ENCODE assay signal across 19 cellular contexts in genomic region chr19:44867578-44867977, GRCh38. TPM values are rescaled to one million over a fixed set of nuclear protein-coding genes. Genes with fewer than 3 reads are reported as not detected.
A peak's percentile ranks its signal among the peaks of the same experiment; 100 is the strongest.
DNase-seq lines count a peak whose midpoint lies in the region; ATAC-seq and TF ChIP-seq lines count a peak whose summit lies in the region.
"Had no signal": no experiment of that assay in that cellular context is flagged by ENCODE, and none has a peak within 500 bp of the region (broad histone marks: within the 10 kb centered on the region; RNA-seq: fewer than 3 reads in every experiment).

No MANE protein-coding gene starts in this region.

- no peaks in the 10 kb centered on the region for H3K27me3 Mint-ChIP-seq in dendritic cell treated with granulocyte-macrophage colony-stimulating factor and Interleukin-4, amounts not matched to agents 40 ng/mL and 50 ng/mL, for 4 days
- H3K27me3 Mint-ChIP-seq in osteocyte (ENCODE audit: unreplicated experiment), result no peaks in the 10 kb centered on the region

- H3K4me3 Mint-ChIP-seq in dendritic cell treated with granulocyte-macrophage colony-stimulating factor and Interleukin-4, amounts not matched to agents 40 ng/mL and 50 ng/mL, for 4 days, result no peak overlapping the region
- H3K4me3 Mint-ChIP-seq in osteocyte (ENCODE audit: unreplicated experiment), result no peak overlapping the region

- H3K4me3 ChIP-seq in right atrium auricular region, result no peak overlapping the region

- H3K4me1 ChIP-seq in right atrium auricular region, result peaks cover 0 to 25% of the 10 kb centered on the region in 2 donors

- H3K36me3 ChIP-seq in right atrium auricular region, result peaks cover 49% of the 10 kb centered on the region

- peaks cover 67% of the 10 kb centered on the region for H3K36me3 Mint-ChIP-seq in dendritic cell treated with granulocyte-macrophage colony-stimulating factor and Interleukin-4, amounts not matched to agents 40 ng/mL and 50 ng/mL, for 4 days (ENCODE audit: low read depth)
- peaks cover 45% of the 10 kb centered on the region for H3K36me3 Mint-ChIP-seq in osteocyte (ENCODE audit: unreplicated experiment)

- H3K9me3 Mint-ChIP-seq in dendritic cell treated with granulocyte-macrophage colony-stimulating factor and Interleukin-4, amounts not matched to agents 40 ng/mL and 50 ng/mL, for 4 days, result no peaks in the 10 kb centered on the region
- no peaks in the 10 kb centered on the region for H3K9me3 Mint-ChIP-seq in osteocyte (ENCODE audit: unreplicated experiment)

- ATAC-seq in GM18909 (IDR thresholded peaks at IDR 0.05; ENCODE audit: poor library complexity, unreplicated experiment), result no peak
- ATAC-seq: Panc1 had no signal

- H3K27ac Mint-ChIP-seq in dendritic cell treated with granulocyte-macrophage colony-stimulating factor and Interleukin-4, amounts not matched to agents 40 ng/mL and 50 ng/mL, for 4 days, result peak overlapping the region; percentile 81
- H3K27ac Mint-ChIP-seq in osteocyte (ENCODE audit: unreplicated experiment), result peak overlapping the region; percentile 64

- peaks cover 50% of the 10 kb centered on the region for H3K4me1 Mint-ChIP-seq in dendritic cell treated with granulocyte-macrophage colony-stimulating factor and Interleukin-4, amounts not matched to agents 40 ng/mL and 50 ng/mL, for 4 days (ENCODE audit: low read depth)
- peaks cover 24% of the 10 kb centered on the region for H3K4me1 Mint-ChIP-seq in osteocyte (ENCODE audit: unreplicated experiment)

- intact Hi-C loops in cardiac septum (cut with DNase I), result no loop called here
- intact Hi-C loops in dendritic cell treated with granulocyte-macrophage colony-stimulating factor and Interleukin-4, amounts not matched to agents 40 ng/mL and 50 ng/mL, for 4 days (cut with micrococcal nuclease), result no loop called here

- DNase-seq in right atrium auricular region (ENCODE audit: low spot score), result no peak
- no peak for DNase-seq in cardiac septum (ENCODE audit: low spot score)
- no peak for DNase-seq in osteocyte (ENCODE audit: extremely low spot score, unreplicated experiment)
- DNase-seq in cerebellar nuclear complex (lab: John Stamatoyannopoulos, UW), result no peak
- no peak for DNase-seq in amniotic stem cell (lab: John Stamatoyannopoulos, UW)
- DNase-seq in activated naive CD4-positive, alpha-beta T cell (lab: John Stamatoyannopoulos, UW), result no peak
- DNase-seq: C1 segment of cervical spinal cord, COR-L47, GOT3, KG1, NCI-H1048, NCI-H146, NCI-H446 treated with DMSO at 0.1 percent for 48 hours, NCI-H774, Right ventricle myocardium superior had no signal

- no peaks in the 10 kb centered on the region for H3K9me3 ChIP-seq in right atrium auricular region

- TF ChIP-seq CTCF in right atrium auricular region (IDR thresholded peaks at IDR 0.05), result no peak
- no peak for TF ChIP-seq CTCF in osteocyte (IDR thresholded peaks at IDR 0.05)

- H3K27ac ChIP-seq in right atrium auricular region, result peak overlapping the region; percentile 31 to 48
- H3K27ac ChIP-seq: HL-60 had no signal

- no peaks in the 10 kb centered on the region for H3K27me3 ChIP-seq in right atrium auricular region

RNA-seq across cellular contexts. Expression of gene NECTIN2, which starts 21.5 kb away (rescaled TPM):
- 10 to 100 TPM; 65.1 to 95.7 TPM for total RNA-seq in right atrium auricular region
- 60.0 TPM for total RNA-seq in cardiac septum
- 117 TPM in 2 replicates for total RNA-seq in osteocyte

RNA-seq across cellular contexts. Expression of gene TOMM40, which starts 23.5 kb away (rescaled TPM):
- total RNA-seq in right atrium auricular region (10 to 100 TPM; 33.7 to 39.0 TPM), cardiac septum (43.0 TPM), osteocyte (47.4 and 48.7 TPM in 2 replicates)

RNA-seq across cellular contexts. Expression of gene APOE, which starts 38.0 kb away (rescaled TPM):
- total RNA-seq in right atrium auricular region (100 to 1,000 TPM in 1 of 2 donors, 10 to 100 TPM in 1; 85.3 to 403 TPM), cardiac septum (26.6 TPM), osteocyte (151 and 184 TPM in 2 replicates)

RNA-seq across cellular contexts. Expression of gene APOC1, which starts 46.8 kb away (rescaled TPM):
- total RNA-seq in right atrium auricular region (1 to 10 TPM; 3.6 to 6.5 TPM), cardiac septum (7.3 TPM), osteocyte (3.3 TPM in 1 of 2 replicates, not detected in the other)

RNA-seq across cellular contexts. Expression of gene BCAM, which starts 58.7 kb away (rescaled TPM):
- total RNA-seq in right atrium auricular region, result 100 to 1,000 TPM in 1 of 2 donors, 10 to 100 TPM in 1; 82.1 to 102 TPM
- total RNA-seq in cardiac septum, result 86.8 TPM
- 8.8 and 9.9 TPM in 2 replicates for total RNA-seq in osteocyte
